16 cellular contexts compared by ENCODE assay signal in genomic region chr1:85332575-85332974, GRCh38.
"Had no signal": no experiment of that assay in that cellular context is flagged by ENCODE, and none has a peak within 500 bp of the region (broad histone marks: within the 10 kb centered on the region; RNA-seq: fewer than 3 reads in every experiment).

No MANE protein-coding gene starts in this region.

- H3K9me3 ChIP-seq: sigmoid colon had no signal

- H3K36me3 ChIP-seq: ascending aorta, left ventricle myocardium inferior, sigmoid colon, tibial artery had no signal

- H3K27ac ChIP-seq: left ventricle myocardium inferior, sigmoid colon had no signal

- H3K4me3 ChIP-seq: ascending aorta, left ventricle myocardium inferior, sigmoid colon, tibial artery had no signal

- H3K27me3 ChIP-seq: ascending aorta, sigmoid colon, tibial artery had no signal

- ATAC-seq: activated CD4-positive, CD25-positive, alpha-beta regulatory T cell treated with anti-CD3 and anti-CD28 coated beads, Interleukin-2, amount 50 U/mL, for 24 hours; activated naive CD8-positive, alpha-beta T cell treated with anti-CD3 and anti-CD28 coated beads, Interleukin-2, amount 50 U/mL, for 24 hours; activated T-helper 17 cell treated with anti-CD3 and anti-CD28 coated beads, Interleukin-2, amount 50 U/mL, for 72 hours; stimulated activated naive B cell treated with anti-CD40 and anti-IgM and Interleukin-4, amounts not matched to agents 10 μg/mL and 1 μg/mL and 100 μg/mL, for 72 hours had no signal

- DNase-seq: activated CD4-positive, alpha-beta T cell treated with anti-CD3 and anti-CD28 coated beads, Interleukin-2, amount 50 U/mL, for 4 hours; activated naive CD4-positive, alpha-beta T cell treated with anti-CD3 and anti-CD28 coated beads for 36 hours; activated naive CD8-positive, alpha-beta T cell treated with anti-CD3 and anti-CD28 coated beads, Interleukin-2, amount 50 U/mL, for 24 hours; activated T-cell treated with anti-CD3 and anti-CD28 coated beads for 4 hours; erythroblast; hypothalamus; left ventricle myocardium inferior; occipital lobe; sigmoid colon; stimulated activated CD4-positive, alpha-beta T cell treated with anti-CD3 and anti-CD28 coated beads, Interleukin-12 subunit alpha, Interleukin-12 subunit beta, amount 100 ng/mL, for 4 hours; stimulated activated CD4-positive, alpha-beta T cell treated with anti-CD3 and anti-CD28 coated beads, Interleukin-2, amount 100 ng/mL, for 48 hours; stimulated activated naive B cell treated with anti-CD40 and anti-IgM and Interleukin-4, amounts not matched to agents 10 μg/mL and 1 μg/mL and 100 μg/mL, for 72 hours; tibial artery had no signal
